3 cellular contexts compared by ENCODE assay signal in the genomic region with DNA sequence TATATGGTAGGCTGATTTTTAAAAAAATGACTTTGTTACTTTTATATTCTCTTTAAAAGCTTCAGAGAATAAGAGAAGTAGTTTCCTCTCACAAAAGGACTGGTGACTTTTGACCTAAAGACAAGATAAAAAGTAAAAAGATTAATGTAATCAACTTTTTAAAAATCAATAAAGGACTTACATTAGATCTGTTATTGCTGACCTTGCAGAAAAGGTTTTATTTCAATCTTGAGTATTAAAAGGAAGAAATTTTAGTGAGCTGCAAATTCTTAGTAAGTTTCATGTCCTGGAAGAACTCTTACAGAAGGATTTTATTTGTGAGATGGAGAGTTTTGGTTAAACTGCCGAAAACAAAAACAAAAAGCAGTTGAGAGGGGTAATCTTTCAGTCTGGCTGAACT.
TF ChIP-seq lines count a peak whose summit lies in the region.

No MANE protein-coding gene starts in this region.

TF ChIP-seq in A549, 52 proteins besides CTCF, POLR2A, EP300 and RAD21:
- TF ChIP-seq ZFP36 (IDR thresholded peaks at IDR 0.05; ENCODE audit: borderline replicate concordance, partially characterized antibody) (no peak), MAFK (IDR thresholded peaks at IDR 0.05; ENCODE audit: partially characterized antibody) (peak; percentile 94)
- TF ChIP-seq, protein P1, sequence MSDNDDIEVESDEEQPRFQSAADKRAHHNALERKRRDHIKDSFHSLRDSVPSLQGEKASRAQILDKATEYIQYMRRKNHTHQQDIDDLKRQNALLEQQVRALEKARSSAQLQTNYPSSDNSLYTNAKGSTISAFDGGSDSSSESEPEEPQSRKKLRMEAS (IDR thresholded peaks at IDR 0.05) = no peak

TF ChIP-seq in IMR-90, 13 proteins besides CTCF, POLR2A, EP300 and RAD21:
- TF ChIP-seq SMC3 (IDR thresholded peaks at IDR 0.05; ENCODE audit: low read depth, low read length) (no peak), MAFK (IDR thresholded peaks at IDR 0.05; ENCODE audit: low read depth, low read length) (peak; percentile 99), MAZ (IDR thresholded peaks at IDR 0.05; ENCODE audit: borderline replicate concordance, low read depth, low read length) (no peak)

TF ChIP-seq in H1, 55 proteins besides CTCF, POLR2A, EP300 and RAD21:
- TF ChIP-seq MAFK (IDR thresholded peaks at IDR 0.05; ENCODE audit: low read depth, low read length) (peak; percentile 95), TAF7 (optimal IDR thresholded peaks at IDR 0.05; ENCODE audit: borderline replicate concordance, low read depth, low read length) (no peak), SRF (IDR thresholded peaks at IDR 0.05; ENCODE audit: low read depth, low read length) (no peak), SIX5 (IDR thresholded peaks at IDR 0.05; ENCODE audit: low read depth, low read length) (no peak), EZH2 (IDR thresholded peaks at IDR 0.05; ENCODE audit: low read depth, low read length, severe bottlenecking) (no peak)
- TF ChIP-seq, protein P2, sequence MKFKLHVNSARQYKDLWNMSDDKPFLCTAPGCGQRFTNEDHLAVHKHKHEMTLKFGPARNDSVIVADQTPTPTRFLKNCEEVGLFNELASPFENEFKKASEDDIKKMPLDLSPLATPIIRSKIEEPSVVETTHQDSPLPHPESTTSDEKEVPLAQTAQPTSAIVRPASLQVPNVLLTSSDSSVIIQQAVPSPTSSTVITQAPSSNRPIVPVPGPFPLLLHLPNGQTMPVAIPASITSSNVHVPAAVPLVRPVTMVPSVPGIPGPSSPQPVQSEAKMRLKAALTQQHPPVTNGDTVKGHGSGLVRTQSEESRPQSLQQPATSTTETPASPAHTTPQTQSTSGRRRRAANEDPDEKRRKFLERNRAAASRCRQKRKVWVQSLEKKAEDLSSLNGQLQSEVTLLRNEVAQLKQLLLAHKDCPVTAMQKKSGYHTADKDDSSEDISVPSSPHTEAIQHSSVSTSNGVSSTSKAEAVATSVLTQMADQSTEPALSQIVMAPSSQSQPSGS (IDR thresholded peaks at IDR 0.05; ENCODE audit: low read length) = no peak
